1 cellular context compared by ENCODE assay signal in genomic region chr5:80591352-80591751, GRCh38.
TF ChIP-seq lines count a peak whose summit lies in the region.

No MANE protein-coding gene starts in this region.

TF ChIP-seq in HepG2, 621 proteins besides CTCF, POLR2A, EP300 and RAD21:
- TF ChIP-seq ZNF17 (CRISPR knock-in tag; IDR thresholded peaks at IDR 0.05) (no peak), DBP (CRISPR knock-in tag; IDR thresholded peaks at IDR 0.05; ENCODE audit: not compliant biosample characterization) (no peak), FOXA3 (CRISPR knock-in tag; IDR thresholded peaks at IDR 0.05) (no peak), ZNF749 (CRISPR knock-in tag; IDR thresholded peaks at IDR 0.05; ENCODE audit: borderline replicate concordance) (no peak), ARNT (IDR thresholded peaks at IDR 0.05) (no peak), ERF (CRISPR knock-in tag; IDR thresholded peaks at IDR 0.05) (no peak), ZNF549 (CRISPR knock-in tag; IDR thresholded peaks at IDR 0.05) (no peak), ZNF709 (CRISPR knock-in tag; IDR thresholded peaks at IDR 0.05) (no peak), ZNF737 (CRISPR knock-in tag; IDR thresholded peaks at IDR 0.05; ENCODE audit: borderline replicate concordance) (no peak), ZNF652 (CRISPR knock-in tag; IDR thresholded peaks at IDR 0.05; ENCODE audit: borderline replicate concordance, low read depth) (no peak), ZSCAN5A (CRISPR knock-in tag; IDR thresholded peaks at IDR 0.05; ENCODE audit: borderline replicate concordance) (no peak), KLF16 (CRISPR knock-in tag; IDR thresholded peaks at IDR 0.05) (no peak)
- TF ChIP-seq, protein P1, sequence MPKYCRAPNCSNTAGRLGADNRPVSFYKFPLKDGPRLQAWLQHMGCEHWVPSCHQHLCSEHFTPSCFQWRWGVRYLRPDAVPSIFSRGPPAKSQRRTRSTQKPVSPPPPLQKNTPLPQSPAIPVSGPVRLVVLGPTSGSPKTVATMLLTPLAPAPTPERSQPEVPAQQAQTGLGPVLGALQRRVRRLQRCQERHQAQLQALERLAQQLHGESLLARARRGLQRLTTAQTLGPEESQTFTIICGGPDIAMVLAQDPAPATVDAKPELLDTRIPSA (CRISPR knock-in tag; IDR thresholded peaks at IDR 0.05; ENCODE audit: borderline replicate concordance) = no peak
- TF ChIP-seq, protein P2, sequence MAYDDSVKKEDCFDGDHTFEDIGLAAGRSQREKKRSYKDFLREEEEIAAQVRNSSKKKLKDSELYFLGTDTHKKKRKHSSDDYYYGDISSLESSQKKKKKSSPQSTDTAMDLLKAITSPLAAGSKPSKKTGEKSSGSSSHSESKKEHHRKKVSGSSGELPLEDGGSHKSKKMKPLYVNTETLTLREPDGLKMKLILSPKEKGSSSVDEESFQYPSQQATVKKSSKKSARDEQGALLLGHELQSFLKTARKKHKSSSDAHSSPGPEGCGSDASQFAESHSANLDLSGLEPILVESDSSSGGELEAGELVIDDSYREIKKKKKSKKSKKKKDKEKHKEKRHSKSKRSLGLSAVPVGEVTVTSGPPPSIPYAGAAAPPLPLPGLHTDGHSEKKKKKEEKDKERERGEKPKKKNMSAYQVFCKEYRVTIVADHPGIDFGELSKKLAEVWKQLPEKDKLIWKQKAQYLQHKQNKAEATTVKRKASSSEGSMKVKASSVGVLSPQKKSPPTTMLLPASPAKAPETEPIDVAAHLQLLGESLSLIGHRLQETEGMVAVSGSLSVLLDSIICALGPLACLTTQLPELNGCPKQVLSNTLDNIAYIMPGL (CRISPR knock-in tag; IDR thresholded peaks at IDR 0.05; ENCODE audit: borderline replicate concordance in 1 of 2, low read depth in 1 of 2) = no peak
